In the genomic region with DNA sequence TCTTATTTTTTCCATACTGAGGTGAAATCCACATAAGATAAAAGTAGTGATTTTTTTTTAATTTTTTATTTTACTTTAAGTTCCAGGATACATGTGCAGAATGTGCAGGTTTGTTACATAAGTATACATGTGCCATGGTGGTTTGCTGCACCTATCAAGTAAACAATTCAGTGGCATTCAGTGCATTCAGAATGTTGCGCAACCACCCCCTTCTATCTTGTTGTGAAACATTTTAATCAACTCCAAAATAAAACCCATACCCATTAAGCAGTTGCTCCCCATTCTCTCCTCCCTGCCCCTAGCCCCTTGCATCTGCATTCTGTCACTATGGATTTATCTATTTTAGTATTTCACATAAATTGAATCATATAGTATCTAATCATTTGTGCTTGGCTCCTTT, we compare ENCODE assay signal across 25 cellular contexts.
"Had no signal": no experiment of that assay in that cellular context is flagged by ENCODE, and none has a peak within 500 bp of the region (broad histone marks: within the 10 kb centered on the region; RNA-seq: fewer than 3 reads in every experiment).

No MANE protein-coding gene starts in this region.

- H2AFZ ChIP-seq: parathyroid adenoma had no signal

- H3K79me2 ChIP-seq: parathyroid adenoma had no signal

- H3K27ac ChIP-seq: heart left ventricle, parathyroid adenoma, prostate gland, skin epidermis, testis, tibial nerve, upper lobe of right lung, vagina had no signal

- H3K36me3 ChIP-seq: heart left ventricle, prostate gland, tibial nerve, upper lobe of right lung, vagina had no signal

- H3K4me1 ChIP-seq: heart left ventricle, parathyroid adenoma, prostate gland, testis, tibial nerve, upper lobe of right lung, vagina had no signal

- ATAC-seq: esophagus mucosa; heart left ventricle; left lobe of liver; naive thymus-derived CD4-positive, alpha-beta T cell; sciatic nerve; stimulated activated naive B cell treated with anti-CD40 and anti-IgM and Interleukin-4, amounts not matched to agents 10 μg/mL and 1 μg/mL and 100 μg/mL, for 72 hours; stimulated activated naive CD8-positive, alpha-beta T cell treated with anti-CD3 and anti-CD28 coated beads, Interleukin-15, amount 100 ng/mL, for 72 hours; upper lobe of right lung had no signal

- DNase-seq: effector CD4-positive, alpha-beta T cell; endodermal cell; heart left ventricle; hippocampal formation; mammary epithelial cell; naive thymus-derived CD4-positive, alpha-beta T cell; nephron progenitor cell; retina; stimulated activated CD4-positive, alpha-beta T cell treated with anti-CD3 and anti-CD28 coated beads, Interleukin-2, amount 100 ng/mL, for 24 hours; stimulated activated CD4-positive, alpha-beta T cell treated with anti-CD3 and anti-CD28 coated beads, Interleukin-4, amount 100 ng/mL, for 4 hours; stimulated activated naive B cell treated with anti-CD40 and anti-IgM and Interleukin-4, amounts not matched to agents 10 μg/mL and 1 μg/mL and 100 μg/mL, for 72 hours; stimulated activated naive CD8-positive, alpha-beta T cell treated with anti-CD3 and anti-CD28 coated beads, Interleukin-15, amount 100 ng/mL, for 72 hours; testis; upper lobe of right lung had no signal

- FAIRE-seq: endothelial cell of umbilical vein, frontal cortex, islet of Langerhans had no signal

- H3K9me3 ChIP-seq: heart left ventricle, prostate gland, testis, tibial nerve, upper lobe of right lung, vagina had no signal

- H3K4me3 ChIP-seq: heart left ventricle, prostate gland, skin epidermis, testis, tibial nerve, upper lobe of right lung, vagina had no signal

- H3K27me3 ChIP-seq: heart left ventricle, testis, tibial nerve, upper lobe of right lung, vagina had no signal

- H3K9ac ChIP-seq: parathyroid adenoma had no signal
